1 cellular context compared by ENCODE assay signal in the genomic region with DNA sequence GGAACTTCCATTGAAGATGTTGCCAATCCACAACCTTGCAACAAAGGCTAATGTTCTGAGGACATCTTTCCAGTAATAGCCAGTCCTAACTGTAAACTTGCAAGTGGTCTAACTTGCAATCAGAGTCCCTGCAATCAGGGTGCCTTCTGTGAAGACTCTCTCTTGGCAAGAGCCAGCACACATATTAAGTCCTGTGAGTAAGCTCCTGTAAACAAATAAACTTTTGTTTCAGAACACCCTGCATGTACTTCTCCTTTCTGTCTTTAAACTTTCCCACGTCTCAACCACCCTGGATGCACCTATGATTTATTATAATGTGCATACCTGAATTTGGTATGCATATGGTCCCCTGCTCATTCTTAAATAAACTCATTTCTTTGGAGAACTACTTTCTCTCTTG.
TF ChIP-seq lines count a peak whose summit lies in the region.

No MANE protein-coding gene starts in this region.

TF ChIP-seq in H1, 55 proteins besides CTCF, POLR2A, EP300 and RAD21:
- no peak for TF ChIP-seq BRCA1 (IDR thresholded peaks at IDR 0.05; ENCODE audit: low read depth, low read length)
- TF ChIP-seq EGR1 (IDR thresholded peaks at IDR 0.05; ENCODE audit: borderline replicate concordance, low read depth, low read length): no peak
- TF ChIP-seq CHD1 (IDR thresholded peaks at IDR 0.05; ENCODE audit: low read depth, low read length): no peak
- TF ChIP-seq HDAC6 (IDR thresholded peaks at IDR 0.05; ENCODE audit: low read depth, low read length): no peak
- TF ChIP-seq, protein P1, sequence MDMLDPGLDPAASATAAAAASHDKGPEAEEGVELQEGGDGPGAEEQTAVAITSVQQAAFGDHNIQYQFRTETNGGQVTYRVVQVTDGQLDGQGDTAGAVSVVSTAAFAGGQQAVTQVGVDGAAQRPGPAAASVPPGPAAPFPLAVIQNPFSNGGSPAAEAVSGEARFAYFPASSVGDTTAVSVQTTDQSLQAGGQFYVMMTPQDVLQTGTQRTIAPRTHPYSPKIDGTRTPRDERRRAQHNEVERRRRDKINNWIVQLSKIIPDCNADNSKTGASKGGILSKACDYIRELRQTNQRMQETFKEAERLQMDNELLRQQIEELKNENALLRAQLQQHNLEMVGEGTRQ (IDR thresholded peaks at IDR 0.05; ENCODE audit: low read length): no peak
- TF ChIP-seq TAF1 (IDR thresholded peaks at IDR 0.05; ENCODE audit: low read depth, low read length): no peak
- TF ChIP-seq KDM1A (IDR thresholded peaks at IDR 0.05; ENCODE audit: borderline replicate concordance, low read length): no peak
- no peak for TF ChIP-seq CREB1 (IDR thresholded peaks at IDR 0.05)
- no peak for TF ChIP-seq SIX5 (IDR thresholded peaks at IDR 0.05; ENCODE audit: low read depth, low read length)
- TF ChIP-seq NANOG (IDR thresholded peaks at IDR 0.05; ENCODE audit: insufficient read depth, low read depth, low read length, poor library complexity, severe bottlenecking): no peak
- TF ChIP-seq SAP30 (IDR thresholded peaks at IDR 0.05; ENCODE audit: insufficient read depth, insufficient replicate concordance, low read length): no peak
- TF ChIP-seq SP4 (IDR thresholded peaks at IDR 0.05; ENCODE audit: low read length): no peak
- TF ChIP-seq, protein P2, sequence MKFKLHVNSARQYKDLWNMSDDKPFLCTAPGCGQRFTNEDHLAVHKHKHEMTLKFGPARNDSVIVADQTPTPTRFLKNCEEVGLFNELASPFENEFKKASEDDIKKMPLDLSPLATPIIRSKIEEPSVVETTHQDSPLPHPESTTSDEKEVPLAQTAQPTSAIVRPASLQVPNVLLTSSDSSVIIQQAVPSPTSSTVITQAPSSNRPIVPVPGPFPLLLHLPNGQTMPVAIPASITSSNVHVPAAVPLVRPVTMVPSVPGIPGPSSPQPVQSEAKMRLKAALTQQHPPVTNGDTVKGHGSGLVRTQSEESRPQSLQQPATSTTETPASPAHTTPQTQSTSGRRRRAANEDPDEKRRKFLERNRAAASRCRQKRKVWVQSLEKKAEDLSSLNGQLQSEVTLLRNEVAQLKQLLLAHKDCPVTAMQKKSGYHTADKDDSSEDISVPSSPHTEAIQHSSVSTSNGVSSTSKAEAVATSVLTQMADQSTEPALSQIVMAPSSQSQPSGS (IDR thresholded peaks at IDR 0.05; ENCODE audit: low read length): no peak
- TF ChIP-seq SP2 (IDR thresholded peaks at IDR 0.05; ENCODE audit: low read length): no peak
- TF ChIP-seq, protein P3, sequence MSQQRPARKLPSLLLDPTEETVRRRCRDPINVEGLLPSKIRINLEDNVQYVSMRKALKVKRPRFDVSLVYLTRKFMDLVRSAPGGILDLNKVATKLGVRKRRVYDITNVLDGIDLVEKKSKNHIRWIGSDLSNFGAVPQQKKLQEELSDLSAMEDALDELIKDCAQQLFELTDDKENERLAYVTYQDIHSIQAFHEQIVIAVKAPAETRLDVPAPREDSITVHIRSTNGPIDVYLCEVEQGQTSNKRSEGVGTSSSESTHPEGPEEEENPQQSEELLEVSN (IDR thresholded peaks at IDR 0.05): no peak
- no peak for TF ChIP-seq ASH2L (IDR thresholded peaks at IDR 0.05; ENCODE audit: low read length)
- TF ChIP-seq POLR2AphosphoS5 (IDR thresholded peaks at IDR 0.05; ENCODE audit: low read depth, low read length): no peak
- TF ChIP-seq, protein P4, sequence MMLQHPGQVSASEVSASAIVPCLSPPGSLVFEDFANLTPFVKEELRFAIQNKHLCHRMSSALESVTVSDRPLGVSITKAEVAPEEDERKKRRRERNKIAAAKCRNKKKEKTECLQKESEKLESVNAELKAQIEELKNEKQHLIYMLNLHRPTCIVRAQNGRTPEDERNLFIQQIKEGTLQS (IDR thresholded peaks at IDR 0.05; ENCODE audit: insufficient read depth, low read depth, low read length): no peak
- TF ChIP-seq TBP (IDR thresholded peaks at IDR 0.05; ENCODE audit: low read depth, low read length): no peak
